In genomic region chr5:169429044-169429443, GRCh38 we compare ENCODE assay signal across 20 cellular contexts.
A peak's percentile ranks its signal among the peaks of the same experiment; 100 is the strongest.
DNase-seq lines count a peak whose midpoint lies in the region; TF ChIP-seq lines count a peak whose summit lies in the region.
"Had no signal": no experiment of that assay in that cellular context is flagged by ENCODE, and none has a peak within 500 bp of the region (broad histone marks: within the 10 kb centered on the region; RNA-seq: fewer than 3 reads in every experiment).

No MANE protein-coding gene starts in this region.

- no peaks in the 10 kb centered on the region for H3K4me1 Mint-ChIP-seq in activated T-cell treated with anti-CD3 and anti-CD28 coated beads, Interleukin-2, amount 50 U/mL, for 24 hours (ENCODE audit: low read depth)
- H3K4me1 Mint-ChIP-seq: stimulated activated memory B cell treated with anti-CD40 and anti-IgM and Interleukin-4, amounts not matched to agents 10 μg/mL and 1 μg/mL and 100 μg/mL, for 72 hours had no signal

- H3K36me3 Mint-ChIP-seq in activated T-cell treated with anti-CD3 and anti-CD28 coated beads, Interleukin-2, amount 50 U/mL, for 24 hours (ENCODE audit: low read depth) = no peaks in the 10 kb centered on the region
- H3K36me3 Mint-ChIP-seq: activated naive CD8-positive, alpha-beta T cell; stimulated activated memory B cell treated with anti-CD40 and anti-IgM and Interleukin-4, amounts not matched to agents 10 μg/mL and 1 μg/mL and 100 μg/mL, for 72 hours had no signal

- no peaks in the 10 kb centered on the region for H3K9me2 ChIP-seq in GM23248 (ENCODE audit: insufficient read depth)

- H3K4me1 ChIP-seq in GM23248 (ENCODE audit: insufficient read depth) (peaks cover 51% of the 10 kb centered on the region), osteoblast (ENCODE audit: insufficient read depth, low read length) (peaks cover 18% of the 10 kb centered on the region)
- H3K4me1 ChIP-seq: SJCRH30 had no signal

- no peaks in the 10 kb centered on the region for H3K27me3 ChIP-seq in GM23248 (replicated peaks; ENCODE audit: insufficient read depth)
- no peaks in the 10 kb centered on the region for H3K27me3 ChIP-seq in osteoblast (ENCODE audit: insufficient read depth, low read length)
- H3K27me3 ChIP-seq: brain microvascular endothelial cell, dorsolateral prefrontal cortex, SJCRH30 had no signal

- H3K4me3 Mint-ChIP-seq in activated T-cell treated with anti-CD3 and anti-CD28 coated beads, Interleukin-2, amount 50 U/mL, for 24 hours = no peak overlapping the region
- H3K4me3 Mint-ChIP-seq: activated CD8-positive, alpha-beta T cell treated with anti-CD3 and anti-CD28 coated beads for 36 hours; activated naive CD8-positive, alpha-beta T cell; stimulated activated memory B cell treated with anti-CD40 and anti-IgM and Interleukin-4, amounts not matched to agents 10 μg/mL and 1 μg/mL and 100 μg/mL, for 72 hours had no signal

- no peaks in the 10 kb centered on the region for H3K36me3 ChIP-seq in GM23248 (ENCODE audit: low read depth)
- H3K36me3 ChIP-seq in osteoblast (ENCODE audit: insufficient read depth, low read length) = no peaks in the 10 kb centered on the region
- H3K36me3 ChIP-seq: brain microvascular endothelial cell, SJCRH30 had no signal

- no peaks in the 10 kb centered on the region for H3K9me3 ChIP-seq in GM23248 (ENCODE audit: low read depth)
- no peaks in the 10 kb centered on the region for H3K9me3 ChIP-seq in osteoblast (ENCODE audit: low read depth, low read length)
- H3K9me3 ChIP-seq: SJCRH30 had no signal

- 0 to 7% methylated on average over 2 of the region's 2 CpGs for WGBS in GM23248 (ENCODE audit: low coverage in 1 of 2, low lambda C conversion rate in 2 of 2, missing lambda C conversion rate in 2 of 2), 2 experiments

- H3K9me3 Mint-ChIP-seq in activated T-cell treated with anti-CD3 and anti-CD28 coated beads, Interleukin-2, amount 50 U/mL, for 24 hours = no peaks in the 10 kb centered on the region
- H3K9me3 Mint-ChIP-seq: activated CD8-positive, alpha-beta T cell treated with anti-CD3 and anti-CD28 coated beads for 36 hours; stimulated activated memory B cell treated with anti-CD40 and anti-IgM and Interleukin-4, amounts not matched to agents 10 μg/mL and 1 μg/mL and 100 μg/mL, for 72 hours had no signal

- in situ Hi-C loops in GM23248 (cut with MboI) = no loop called here

- DNase-seq in GM23248 = peak; percentile 82
- DNase-seq in RPMI7951 (ENCODE audit: low read depth) = peak; percentile 42
- peak; percentile 47 for DNase-seq in fibroblast of peridontal ligament (ENCODE audit: extremely low read depth)
- DNase-seq in osteoblast (ENCODE audit: insufficient read length, low spot score, missing footprints) = peak; percentile 73
- no peak for DNase-seq in activated T-cell treated with anti-CD3 and anti-CD28 coated beads, Interleukin-2, amount 50 U/mL, for 24 hours
- DNase-seq in RKO (ENCODE audit: low spot score) = no peak
- no peak for DNase-seq in NCI-H345 (lab: John Stamatoyannopoulos, UW)
- DNase-seq: activated CD4-positive, CD25-positive, alpha-beta regulatory T cell; activated CD8-positive, alpha-beta T cell treated with anti-CD3 and anti-CD28 coated beads for 36 hours; brain microvascular endothelial cell; DND-41; dorsolateral prefrontal cortex; Kasumi-1; NCI-H774; OCI-M1; SJCRH30; T-helper 2 cell had no signal

- peaks cover 48% of the 10 kb centered on the region for H3F3A ChIP-seq in GM23248 (ENCODE audit: insufficient read depth)

- H3K27ac ChIP-seq in GM23248 = peak overlapping the region; percentile 82
- H3K27ac ChIP-seq in osteoblast (ENCODE audit: low read depth, low read length) = no peak overlapping the region
- H3K27ac ChIP-seq: brain microvascular endothelial cell, dorsolateral prefrontal cortex, epithelial cell of prostate, SJCRH30 had no signal

- no peak for TF ChIP-seq CTCF in osteoblast (IDR thresholded peaks at IDR 0.05; ENCODE audit: extremely low read depth, low read depth, low read length)

- H3K9ac ChIP-seq in GM23248 = 0 out of 2 replicates have a peak overlapping the region, but pooled peaks have one; percentile 23

- H3K27me3 Mint-ChIP-seq in activated T-cell treated with anti-CD3 and anti-CD28 coated beads, Interleukin-2, amount 50 U/mL, for 24 hours = no peaks in the 10 kb centered on the region
- H3K27me3 Mint-ChIP-seq: stimulated activated memory B cell treated with anti-CD40 and anti-IgM and Interleukin-4, amounts not matched to agents 10 μg/mL and 1 μg/mL and 100 μg/mL, for 72 hours had no signal

- no peak overlapping the region for H3K27ac Mint-ChIP-seq in activated T-cell treated with anti-CD3 and anti-CD28 coated beads, Interleukin-2, amount 50 U/mL, for 24 hours
- H3K27ac Mint-ChIP-seq: activated CD8-positive, alpha-beta T cell treated with anti-CD3 and anti-CD28 coated beads for 36 hours; activated naive CD8-positive, alpha-beta T cell; stimulated activated memory B cell treated with anti-CD40 and anti-IgM and Interleukin-4, amounts not matched to agents 10 μg/mL and 1 μg/mL and 100 μg/mL, for 72 hours had no signal

- no peaks in the 10 kb centered on the region for H4K20me1 ChIP-seq in GM23248 (ENCODE audit: insufficient read depth)
- no peaks in the 10 kb centered on the region for H4K20me1 ChIP-seq in osteoblast (ENCODE audit: insufficient read depth, low read length)

- H2AFZ ChIP-seq in GM23248 = peak overlapping the region; percentile 26
- H2AFZ ChIP-seq in osteoblast (ENCODE audit: low read length) = peak overlapping the region; percentile 67

- H3K4me2 ChIP-seq in GM23248 (ENCODE audit: unreplicated experiment) (peak overlapping the region; percentile 23), osteoblast (ENCODE audit: insufficient read depth, low read length) (peak overlapping the region; percentile 20)

- no peaks in the 10 kb centered on the region for H3K79me2 ChIP-seq in GM23248 (ENCODE audit: insufficient read depth)
- no peaks in the 10 kb centered on the region for H3K79me2 ChIP-seq in osteoblast (ENCODE audit: insufficient read depth, low read length)

- H3K4me3 ChIP-seq in GM23248 (no peak overlapping the region), osteoblast (ENCODE audit: insufficient read depth, low read length) (no peak overlapping the region)
- H3K4me3 ChIP-seq: dorsolateral prefrontal cortex, SJCRH30 had no signal

Comparison
In these comparisons a context has a peak if more than half of its experiments do, and no peak if none do; other contexts are left out.
1. DNase-seq: peak in GM23248 (single experiment), RPMI7951 (single experiment), fibroblast of peridontal ligament (single experiment) and osteoblast (single experiment); none in activated T-cell treated with anti-CD3 and anti-CD28 coated beads, Interleukin-2, amount 50 U/mL, for 24 hours (single experiment), RKO (single experiment) and NCI-H345 (single experiment).